In genomic region chr1:230011333-230012092, GRCh38 we compare ENCODE assay signal across 2 cellular contexts.
TF ChIP-seq lines count a peak whose summit lies in the region.

No MANE protein-coding gene starts in this region.

TF ChIP-seq in liver, 16 proteins besides CTCF, POLR2A, EP300 and RAD21 (continued from another document):
- TF ChIP-seq GABPA (IDR thresholded peaks at IDR 0.05 in 1 of 2, conservative IDR thresholded peaks at IDR 0.05 in 1 of 2), result no peak
- peak; percentile 29 for TF ChIP-seq TAF1 (conservative IDR thresholded peaks at IDR 0.05)
- peak; percentile 79 for TF ChIP-seq HNF4G (IDR thresholded peaks at IDR 0.05)
- peak; percentile 39 for TF ChIP-seq FOXA2 (IDR thresholded peaks at IDR 0.05)
- TF ChIP-seq HNF4A (conservative IDR thresholded peaks at IDR 0.05), result peak; percentile 86 to 90
- peak in 1 of 2 donors; percentile 24 for TF ChIP-seq JUND (IDR thresholded peaks at IDR 0.05)
- peak; percentile 72 for TF ChIP-seq MAX (IDR thresholded peaks at IDR 0.05)
- no peak for TF ChIP-seq NR2F2 (IDR thresholded peaks at IDR 0.05)
- TF ChIP-seq FOXA1 (IDR thresholded peaks at IDR 0.05), result peak; percentile 30
- TF ChIP-seq ZBTB33 (IDR thresholded peaks at IDR 0.05), result peak; percentile 49
- no peak for TF ChIP-seq REST (IDR thresholded peaks at IDR 0.05)
- peak; percentile 73 for TF ChIP-seq SP1 (IDR thresholded peaks at IDR 0.05)
- TF ChIP-seq RXRA (IDR thresholded peaks at IDR 0.05), result peak; percentile 30 to 72

TF ChIP-seq in HepG2, 621 proteins besides CTCF, POLR2A, EP300 and RAD21 (continued from another document):
- TF ChIP-seq ZNF18 (CRISPR knock-in tag; IDR thresholded peaks at IDR 0.05; ENCODE audit: insufficient replicate concordance), result no peak
- no peak for TF ChIP-seq MTF2 (CRISPR knock-in tag; IDR thresholded peaks at IDR 0.05; ENCODE audit: borderline replicate concordance)
- TF ChIP-seq BRCA1 (CRISPR knock-in tag; IDR thresholded peaks at IDR 0.05), result no peak
- TF ChIP-seq ZNF549 (CRISPR knock-in tag; IDR thresholded peaks at IDR 0.05), result no peak
- no peak for TF ChIP-seq EZH2 (conservative IDR thresholded peaks at IDR 0.05; ENCODE audit: low read depth, low read length)
- no peak for TF ChIP-seq NFKB2 (CRISPR knock-in tag; IDR thresholded peaks at IDR 0.05; ENCODE audit: borderline replicate concordance)
- TF ChIP-seq HMGXB4 (CRISPR knock-in tag; IDR thresholded peaks at IDR 0.05; ENCODE audit: borderline replicate concordance in 1 of 2, low read depth in 1 of 2), result no peak
- no peak for TF ChIP-seq ZNF563 (CRISPR knock-in tag; IDR thresholded peaks at IDR 0.05)
- TF ChIP-seq BRD4 (CRISPR knock-in tag; IDR thresholded peaks at IDR 0.05), result no peak
- no peak for TF ChIP-seq ZNF761 (CRISPR knock-in tag; conservative IDR thresholded peaks at IDR 0.05)
- no peak for TF ChIP-seq MED13 (CRISPR knock-in tag; IDR thresholded peaks at IDR 0.05)
- TF ChIP-seq POLR2AphosphoS5 (IDR thresholded peaks at IDR 0.05; ENCODE audit: low read depth, low read length), result no peak
- no peak for TF ChIP-seq HNF4G (IDR thresholded peaks at IDR 0.05; ENCODE audit: borderline replicate concordance, low read depth, low read length)
- TF ChIP-seq HNF4G (CRISPR knock-in tag; IDR thresholded peaks at IDR 0.05; ENCODE audit: borderline replicate concordance, low read depth), result no peak
- no peak for TF ChIP-seq IKZF4 (CRISPR knock-in tag; IDR thresholded peaks at IDR 0.05; ENCODE audit: borderline replicate concordance, low read depth, not compliant biosample characterization)
- no peak for TF ChIP-seq DZIP1 (CRISPR knock-in tag; IDR thresholded peaks at IDR 0.05)
- no peak for TF ChIP-seq ZHX1 (CRISPR knock-in tag; IDR thresholded peaks at IDR 0.05; ENCODE audit: low read depth)
- TF ChIP-seq ZNF362 (CRISPR knock-in tag; IDR thresholded peaks at IDR 0.05; ENCODE audit: borderline replicate concordance), result no peak
